ENCODE assay signal across 19 cellular contexts in genomic region chr5:163596536-163596935, GRCh38.
"Had no signal": no experiment of that assay in that cellular context is flagged by ENCODE, and none has a peak within 500 bp of the region (broad histone marks: within the 10 kb centered on the region; RNA-seq: fewer than 3 reads in every experiment).

No MANE protein-coding gene starts in this region.

- H3K4me3 Mint-ChIP-seq: activated CD8-positive, alpha-beta T cell treated with anti-CD3 and anti-CD28 coated beads, Interleukin-2, amount 10 ng/mL, durations not matched to agents 7 days and 5 days; activated naive CD8-positive, alpha-beta T cell; activated T-helper 1 cell treated with anti-CD3 and anti-CD28 coated beads, Interleukin-12 subunit alpha, Interleukin-12 subunit beta, Interleukin-2, Interleukin-4 antibody, amounts not matched to agents 30 ng/mL and 10 ng/mL and 1 ng/mL, durations not matched to agents 14 hours and 24 hours and 36 hours; nephron had no signal

- H3K9me3 Mint-ChIP-seq: activated T-helper 1 cell treated with anti-CD3 and anti-CD28 coated beads, Interleukin-12 subunit alpha, Interleukin-12 subunit beta, Interleukin-2, Interleukin-4 antibody, amounts not matched to agents 30 ng/mL and 10 ng/mL and 1 ng/mL, durations not matched to agents 14 hours and 24 hours and 36 hours had no signal

- H3K4me1 Mint-ChIP-seq: nephron had no signal

- H3K36me3 Mint-ChIP-seq: activated naive CD8-positive, alpha-beta T cell had no signal

- ATAC-seq: activated CD8-positive, alpha-beta T cell treated with anti-CD3 and anti-CD28 coated beads, Interleukin-2, amount 10 ng/mL, durations not matched to agents 7 days and 5 days; heart left ventricle; left cardiac atrium had no signal

- DNase-seq: activated CD4-positive, alpha-beta T cell treated with anti-CD3 and anti-CD28 coated beads for 1 hour; activated CD4-positive, alpha-beta T cell treated with anti-CD3 and anti-CD28 coated beads, Interleukin-2, amount 50 U/mL, for 1 hour; activated CD8-positive, alpha-beta T cell treated with anti-CD3 and anti-CD28 coated beads, Interleukin-2, amount 10 ng/mL, durations not matched to agents 7 days and 5 days; activated gamma-delta T cell treated with Interleukin-2 at 50 U/mL for 16 hours; central memory CD4-positive, alpha-beta T cell; esophagus squamous epithelium; heart left ventricle; islet precursor cell; left cardiac atrium; ovary; spleen; stimulated activated CD4-positive, alpha-beta T cell treated with anti-CD3 and anti-CD28 coated beads, Interleukin-4, amount 100 ng/mL, for 24 hours; stimulated activated naive CD4-positive, alpha-beta T cell treated with Interleukin-2 at 50 U/mL for 16 hours; tibial artery had no signal

- H3K4me3 ChIP-seq: esophagus squamous epithelium, heart left ventricle, ovary, prostate gland, right atrium auricular region, spleen, tibial artery had no signal

- H3K27ac Mint-ChIP-seq: activated CD8-positive, alpha-beta T cell treated with anti-CD3 and anti-CD28 coated beads, Interleukin-2, amount 10 ng/mL, durations not matched to agents 7 days and 5 days; activated naive CD8-positive, alpha-beta T cell; activated T-helper 1 cell treated with anti-CD3 and anti-CD28 coated beads, Interleukin-12 subunit alpha, Interleukin-12 subunit beta, Interleukin-2, Interleukin-4 antibody, amounts not matched to agents 30 ng/mL and 10 ng/mL and 1 ng/mL, durations not matched to agents 14 hours and 24 hours and 36 hours; nephron had no signal
